ENCODE assay signal across 8 cellular contexts in the genomic region with DNA sequence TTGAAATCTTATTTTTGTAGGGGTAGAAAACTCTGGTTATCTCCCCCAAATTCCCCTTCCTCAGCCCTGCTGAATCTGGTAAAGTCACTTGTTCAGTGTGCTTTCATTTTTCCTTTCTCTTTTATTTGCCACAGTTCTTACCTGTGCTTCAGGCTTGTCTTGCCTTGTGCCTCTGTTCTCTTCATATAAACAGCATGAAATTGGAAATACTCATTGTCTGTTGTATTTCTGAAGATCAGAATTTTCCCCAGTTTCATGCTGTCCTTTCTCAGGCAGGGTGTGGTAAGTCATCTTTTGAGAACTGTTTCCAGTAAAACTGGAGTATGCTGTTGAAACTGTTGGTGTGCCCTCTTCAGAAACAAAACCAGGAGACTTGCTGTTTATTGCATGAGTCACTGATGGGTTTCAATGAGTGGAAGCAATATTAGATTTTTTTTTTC. TPM values are rescaled to one million over a fixed set of nuclear protein-coding genes. Genes with fewer than 3 reads are reported as not detected.
DNase-seq lines count a peak whose midpoint lies in the region; ATAC-seq and TF ChIP-seq lines count a peak whose summit lies in the region.

No MANE protein-coding gene starts in this region.

- ATAC-seq in GM19455 (IDR thresholded peaks at IDR 0.05; ENCODE audit: unreplicated experiment) = peak; percentile 80
- peak; percentile 79 for ATAC-seq in HG03378 (IDR thresholded peaks at IDR 0.05; ENCODE audit: unreplicated experiment)

- no peak overlapping the region for H3K27ac ChIP-seq in neural progenitor cell

- H3K4me1 Mint-ChIP-seq in neural progenitor cell = peaks cover 75% of the 10 kb centered on the region

- H3K27ac Mint-ChIP-seq in neural progenitor cell = peak overlapping the region; percentile 68

- no peak overlapping the region for H2AFZ ChIP-seq in neural progenitor cell (replicated peaks)

- no peaks in the 10 kb centered on the region for H3F3A ChIP-seq in neural progenitor cell (ENCODE audit: low read depth)

- H3K9ac ChIP-seq in adipocyte (ENCODE audit: low read length) (peak overlapping the region; percentile 78), neural progenitor cell (no peak overlapping the region)

- H3K27me3 ChIP-seq in adipocyte (replicated peaks; ENCODE audit: control insufficient read depth, insufficient read depth, low read length) (no peaks in the 10 kb centered on the region), neural progenitor cell (no peaks in the 10 kb centered on the region)

- no peaks in the 10 kb centered on the region for H3K9me3 ChIP-seq in adipocyte (ENCODE audit: control insufficient read depth, low read length)
- no peaks in the 10 kb centered on the region for H3K9me3 ChIP-seq in neural progenitor cell (ENCODE audit: low read depth)

- peak overlapping the region; percentile 63 for H3K4me3 ChIP-seq in adipocyte (ENCODE audit: low read length)
- no peak overlapping the region for H3K4me3 ChIP-seq in neural progenitor cell

- TF ChIP-seq CTCF in neural progenitor cell (IDR thresholded peaks at IDR 0.05) = no peak

- H3K36me3 Mint-ChIP-seq in neural progenitor cell = peaks cover 22% of the 10 kb centered on the region

- peaks cover 4% of the 10 kb centered on the region for H3K9me3 Mint-ChIP-seq in neural progenitor cell

- DNase-seq in ELR (ENCODE audit: low read depth) (peak; percentile 71), adipocyte (ENCODE audit: low read depth) (peak; percentile 61), neural progenitor cell (ENCODE audit: low spot score) (no peak), NCI-H128 (lab: John Stamatoyannopoulos, UW; ENCODE audit: unreplicated experiment) (no peak), NCI-H226 (no peak), NAMALWA (ENCODE audit: low spot score) (no peak)

- no peaks in the 10 kb centered on the region for H3K36me3 ChIP-seq in adipocyte (ENCODE audit: control insufficient read depth, insufficient read depth, low read length, severe bottlenecking)
- H3K36me3 ChIP-seq in neural progenitor cell = no peaks in the 10 kb centered on the region

- H3K4me1 ChIP-seq in adipocyte (ENCODE audit: control insufficient read depth, insufficient read depth, low read length) (peaks cover 55% of the 10 kb centered on the region), neural progenitor cell (peaks cover 32% of the 10 kb centered on the region)

- no peak overlapping the region for H3K4me2 ChIP-seq in neural progenitor cell

- H3K27me3 Mint-ChIP-seq in neural progenitor cell (ENCODE audit: insufficient read depth, low read depth) = no peaks in the 10 kb centered on the region

- H3K4me3 Mint-ChIP-seq in neural progenitor cell = peak overlapping the region; percentile 3

- no peaks in the 10 kb centered on the region for H4K20me1 ChIP-seq in neural progenitor cell (ENCODE audit: low read depth)

- H3K79me2 ChIP-seq in neural progenitor cell (ENCODE audit: low read depth) = peaks cover 30% of the 10 kb centered on the region

RNA-seq across cellular contexts. Expression of a gene that starts 7.0 kb away (rescaled TPM):
- total RNA-seq in neural progenitor cell (ENCODE audit: low replicate concordance) = 157 and 246 TPM in 2 replicates

Comparison
In these comparisons a context has a peak if more than half of its experiments do, and no peak if none do; other contexts are left out.
1. DNase-seq: peak in ELR (single experiment) and adipocyte (single experiment); none in neural progenitor cell (single experiment), NCI-H128 (single experiment), NCI-H226 (single experiment) and NAMALWA (single experiment).